In the genomic region with DNA sequence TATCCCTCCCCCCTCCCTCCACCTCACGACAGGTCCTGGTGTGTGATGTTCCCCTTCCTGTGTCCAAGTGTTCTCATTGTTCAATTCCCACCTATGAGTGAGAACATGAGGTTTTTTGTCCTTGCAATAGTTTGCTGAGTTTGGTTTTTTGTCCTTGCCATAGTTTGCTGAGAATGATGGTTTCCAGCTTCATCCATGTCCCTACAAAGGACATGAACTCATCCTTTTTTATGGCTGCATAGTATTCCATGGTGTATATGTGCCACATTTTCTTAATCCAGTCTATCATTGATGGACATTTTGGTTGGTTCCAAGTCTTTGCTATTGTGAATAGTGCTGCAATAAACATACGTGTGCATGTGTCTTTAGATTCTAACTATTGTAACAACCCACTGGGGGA, we compare ENCODE assay signal across 20 cellular contexts. TPM values are rescaled to one million over a fixed set of nuclear protein-coding genes. Genes with fewer than 3 reads are reported as not detected.
"Had no signal": no experiment of that assay in that cellular context is flagged by ENCODE, and none has a peak within 500 bp of the region (broad histone marks: within the 10 kb centered on the region; RNA-seq: fewer than 3 reads in every experiment).

No MANE protein-coding gene starts in this region.

RNA-seq across cellular contexts. Expression of a gene that starts 5.2 kb away (rescaled TPM):
- total RNA-seq: activated naive CD4-positive, alpha-beta T cell treated with anti-CD3 and anti-CD28 coated beads for 36 hours; activated naive CD4-positive, alpha-beta T cell treated with anti-CD3 and anti-CD28 coated beads, Interleukin-2, amount 50 U/mL, for 72 hours; activated naive CD8-positive, alpha-beta T cell treated with anti-CD3 and anti-CD28 coated beads for 36 hours; activated naive CD8-positive, alpha-beta T cell treated with anti-CD3 and anti-CD28 coated beads, Interleukin-2, amount 10 ng/mL, durations not matched to agents 7 days and 5 days; activated T-cell treated with anti-CD3 and anti-CD28 coated beads, Interleukin-2, amount 50 U/mL, for 4 hours; activated T-cell treated with anti-CD3 and anti-CD28 coated beads, Interleukin-2, amount 50 U/mL, for 72 hours; activated T-helper 1 cell treated with anti-CD3 and anti-CD28 coated beads, Interleukin-12 subunit alpha, Interleukin-12 subunit beta, Interleukin-2, Interleukin-4 antibody, amounts not matched to agents 30 ng/mL and 10 ng/mL and 1 ng/mL, durations not matched to agents 14 hours and 24 hours and 36 hours; activated T-helper 17 cell treated with anti-CD3 and anti-CD28 coated beads, Interleukin-2, amount 50 U/mL, for 72 hours; activated T-helper 2 cell treated with anti-CD3 and anti-CD28 coated beads, Interferon-gamma antibody, Interleukin-2, Interleukin-4, amounts not matched to agents 10 μg/mL and 5 μg/mL and 100 μg/mL, durations not matched to agents 14 hours and 24 hours and 36 hours; adrenal gland; aorta; ascending aorta; astrocyte; body of pancreas; bronchial epithelial cell; cardiac muscle cell; cardiac septum; cerebellum; chondrocyte had no signal
- polyA plus RNA-seq: adipose tissue, adrenal gland, aorta, cardiac muscle cell had no signal

RNA-seq across cellular contexts. Expression of a gene that starts 43.6 kb away (rescaled TPM):
- total RNA-seq: activated naive CD4-positive, alpha-beta T cell treated with anti-CD3 and anti-CD28 coated beads for 36 hours; activated naive CD4-positive, alpha-beta T cell treated with anti-CD3 and anti-CD28 coated beads, Interleukin-2, amount 50 U/mL, for 72 hours; activated naive CD8-positive, alpha-beta T cell treated with anti-CD3 and anti-CD28 coated beads for 36 hours; activated naive CD8-positive, alpha-beta T cell treated with anti-CD3 and anti-CD28 coated beads, Interleukin-2, amount 10 ng/mL, durations not matched to agents 7 days and 5 days; activated T-cell treated with anti-CD3 and anti-CD28 coated beads, Interleukin-2, amount 50 U/mL, for 4 hours; activated T-cell treated with anti-CD3 and anti-CD28 coated beads, Interleukin-2, amount 50 U/mL, for 72 hours; activated T-helper 1 cell treated with anti-CD3 and anti-CD28 coated beads, Interleukin-12 subunit alpha, Interleukin-12 subunit beta, Interleukin-2, Interleukin-4 antibody, amounts not matched to agents 30 ng/mL and 10 ng/mL and 1 ng/mL, durations not matched to agents 14 hours and 24 hours and 36 hours; activated T-helper 17 cell treated with anti-CD3 and anti-CD28 coated beads, Interleukin-2, amount 50 U/mL, for 72 hours; activated T-helper 2 cell treated with anti-CD3 and anti-CD28 coated beads, Interferon-gamma antibody, Interleukin-2, Interleukin-4, amounts not matched to agents 10 μg/mL and 5 μg/mL and 100 μg/mL, durations not matched to agents 14 hours and 24 hours and 36 hours; body of pancreas; bronchial epithelial cell; chondrocyte had no signal
